ENCODE assay signal across 23 cellular contexts in genomic region chr15:60993008-60993407, GRCh38.
DNase-seq lines count a peak whose midpoint lies in the region; ATAC-seq, FAIRE-seq and TF ChIP-seq lines count a peak whose summit lies in the region.
"Had no signal": no experiment of that assay in that cellular context is flagged by ENCODE, and none has a peak within 500 bp of the region (broad histone marks: within the 10 kb centered on the region; RNA-seq: fewer than 3 reads in every experiment).

No MANE protein-coding gene starts in this region.

- TF ChIP-seq CTCF in MCF 10A (IDR thresholded peaks at IDR 0.05; ENCODE audit: unreplicated experiment) (no peak), breast epithelium (IDR thresholded peaks at IDR 0.05) (no peak)

- CTCF ChIA-PET in MCF 10A (lab: Yijun Ruan, JAX) = no interaction called here

- H3K4me1 ChIP-seq in breast epithelium = no peaks in the 10 kb centered on the region

- H3K27ac ChIP-seq in breast epithelium = no peak overlapping the region
- H3K27ac ChIP-seq: 22Rv1, pancreas had no signal

- ATAC-seq in HG03442 (IDR thresholded peaks at IDR 0.05; ENCODE audit: unreplicated experiment) = no peak
- ATAC-seq: esophagus mucosa, pancreas had no signal

- no peaks in the 10 kb centered on the region for H3K9me3 ChIP-seq in breast epithelium
- H3K9me3 ChIP-seq: pancreas had no signal

- H3K36me3 Mint-ChIP-seq in MCF 10A (ENCODE audit: insufficient read depth, unreplicated experiment) = no peaks in the 10 kb centered on the region
- H3K36me3 Mint-ChIP-seq: activated naive CD8-positive, alpha-beta T cell treated with anti-CD3 and anti-CD28 coated beads for 36 hours; naive B cell had no signal

- H3K27me3 Mint-ChIP-seq in MCF 10A (ENCODE audit: insufficient read depth, unreplicated experiment) = peaks cover 11% of the 10 kb centered on the region

- H3K27me3 ChIP-seq in breast epithelium = no peaks in the 10 kb centered on the region
- H3K27me3 ChIP-seq: pancreas had no signal

- intact Hi-C loops in MCF 10A (cut with micrococcal nuclease) (no loop called here), breast epithelium (cut with DNase I; ENCODE audit: low total_unique reads) (no loop called here)

- POLR2A ChIA-PET in MCF 10A (lab: Yijun Ruan, JAX) = no interaction called here

- no peaks in the 10 kb centered on the region for H3K4me1 Mint-ChIP-seq in MCF 10A (ENCODE audit: insufficient read depth, unreplicated experiment)
- H3K4me1 Mint-ChIP-seq: activated naive CD8-positive, alpha-beta T cell treated with anti-CD3 and anti-CD28 coated beads for 36 hours; naive B cell had no signal

- H3K4me3 Mint-ChIP-seq in MCF 10A (ENCODE audit: unreplicated experiment) = no peak overlapping the region
- H3K4me3 Mint-ChIP-seq: activated naive CD8-positive, alpha-beta T cell treated with anti-CD3 and anti-CD28 coated beads for 36 hours; activated T-helper 1 cell treated with anti-CD3 and anti-CD28 coated beads, Interleukin-12 subunit alpha, Interleukin-12 subunit beta, Interleukin-2, Interleukin-4 antibody, amounts not matched to agents 30 ng/mL and 10 ng/mL and 1 ng/mL, durations not matched to agents 14 hours and 24 hours and 36 hours; CD4-positive, alpha-beta T cell; naive B cell had no signal

- BruUV-seq in MCF 10A (replicated peaks; lab: Mats Ljungman, UMichigan) = no TSS peak

- FAIRE-seq in urothelium cell line (lab: Jason Lieb, UNC) = no peak
- FAIRE-seq: kidney, pancreas had no signal

- no peak for TF ChIP-seq POLR2A in breast epithelium (IDR thresholded peaks at IDR 0.05)

- no peaks in the 10 kb centered on the region for H3K36me3 ChIP-seq in breast epithelium
- H3K36me3 ChIP-seq: HAP-1, pancreas had no signal

- no peak overlapping the region for H3K27ac Mint-ChIP-seq in MCF 10A (ENCODE audit: low read depth, unreplicated experiment)
- H3K27ac Mint-ChIP-seq: activated naive CD8-positive, alpha-beta T cell treated with anti-CD3 and anti-CD28 coated beads for 36 hours; activated T-helper 1 cell treated with anti-CD3 and anti-CD28 coated beads, Interleukin-12 subunit alpha, Interleukin-12 subunit beta, Interleukin-2, Interleukin-4 antibody, amounts not matched to agents 30 ng/mL and 10 ng/mL and 1 ng/mL, durations not matched to agents 14 hours and 24 hours and 36 hours; CD4-positive, alpha-beta T cell; naive B cell had no signal

- no peak overlapping the region for H3K4me3 ChIP-seq in breast epithelium
- H3K4me3 ChIP-seq: HAP-1, pancreas had no signal

- DNase-seq in MCF 10A (ENCODE audit: unreplicated experiment) = peak; percentile 8
- no peak for DNase-seq in breast epithelium (ENCODE audit: low spot score in 2 of 2)
- peak; percentile 12 for DNase-seq in T1000 (lab: John Stamatoyannopoulos, UW)
- peak; percentile 39 for DNase-seq in fibroblast of peridontal ligament (ENCODE audit: extremely low read depth)
- DNase-seq in urothelium cell line (ENCODE audit: low spot score) = peak; percentile 18
- DNase-seq in NCI-H128 (lab: John Stamatoyannopoulos, UW; ENCODE audit: unreplicated experiment) = no peak
- DNase-seq in activated effector memory CD4-positive, alpha-beta T cell treated with anti-CD3 and anti-CD28 coated beads, Interleukin-2, amount 50 U/mL, for 16 hours = no peak
- DNase-seq: activated naive CD8-positive, alpha-beta T cell treated with anti-CD3 and anti-CD28 coated beads for 36 hours; CD4-positive, alpha-beta T cell; central memory CD4-positive, alpha-beta T cell; DMS153; hippocampal formation; kidney; MM.1S; naive B cell; NCI-H1694; pancreas; stimulated activated CD4-positive, alpha-beta T cell treated with anti-CD3 and anti-CD28 coated beads, Interleukin-4, amount 100 ng/mL, for 1 hour had no signal

- no peaks in the 10 kb centered on the region for H3K9me3 Mint-ChIP-seq in MCF 10A (ENCODE audit: unreplicated experiment)
- H3K9me3 Mint-ChIP-seq: activated naive CD8-positive, alpha-beta T cell treated with anti-CD3 and anti-CD28 coated beads for 36 hours; activated T-helper 1 cell treated with anti-CD3 and anti-CD28 coated beads, Interleukin-12 subunit alpha, Interleukin-12 subunit beta, Interleukin-2, Interleukin-4 antibody, amounts not matched to agents 30 ng/mL and 10 ng/mL and 1 ng/mL, durations not matched to agents 14 hours and 24 hours and 36 hours; CD4-positive, alpha-beta T cell; naive B cell had no signal

Comparison
In these comparisons a context has a peak if more than half of its experiments do, and no peak if none do; other contexts are left out.
1. DNase-seq: peak in MCF 10A (single experiment), T1000 (single experiment), fibroblast of peridontal ligament (single experiment) and urothelium cell line (single experiment); none in breast epithelium (0 of 2), NCI-H128 (single experiment) and activated effector memory CD4-positive, alpha-beta T cell treated with anti-CD3 and anti-CD28 coated beads, Interleukin-2, amount 50 U/mL, for 16 hours (single experiment).